ENCODE assay signal across 1 cellular context in genomic region chr18:55323051-55323994, GRCh38.
TF ChIP-seq lines count a peak whose summit lies in the region.

No MANE protein-coding gene starts in this region.

TF ChIP-seq in SK-N-SH treated with all-trans-retinoic acid at 6 μM for 48 hours, 23 proteins besides CTCF, POLR2A, EP300 and RAD21 (continued from another document):
- TF ChIP-seq PATZ1 (CRISPR knock-in tag; IDR thresholded peaks at IDR 0.05; ENCODE audit: borderline replicate concordance) (no peak), ZNF565 (CRISPR knock-in tag; conservative IDR thresholded peaks at IDR 0.05; ENCODE audit: low read depth) (no peak), ISL1 (CRISPR knock-in tag; IDR thresholded peaks at IDR 0.05) (no peak), ARNTL (CRISPR knock-in tag; IDR thresholded peaks at IDR 0.05; ENCODE audit: borderline replicate concordance, low read depth) (no peak), ZC3H10 (CRISPR knock-in tag; IDR thresholded peaks at IDR 0.05) (no peak)
TF ChIP-seq in SK-N-SH treated with all-trans-retinoic acid at 6 μM for 48 hours: peak in this region for 0.
